Comparison of ENCODE assay signal across 8 cellular contexts in the genomic region with DNA sequence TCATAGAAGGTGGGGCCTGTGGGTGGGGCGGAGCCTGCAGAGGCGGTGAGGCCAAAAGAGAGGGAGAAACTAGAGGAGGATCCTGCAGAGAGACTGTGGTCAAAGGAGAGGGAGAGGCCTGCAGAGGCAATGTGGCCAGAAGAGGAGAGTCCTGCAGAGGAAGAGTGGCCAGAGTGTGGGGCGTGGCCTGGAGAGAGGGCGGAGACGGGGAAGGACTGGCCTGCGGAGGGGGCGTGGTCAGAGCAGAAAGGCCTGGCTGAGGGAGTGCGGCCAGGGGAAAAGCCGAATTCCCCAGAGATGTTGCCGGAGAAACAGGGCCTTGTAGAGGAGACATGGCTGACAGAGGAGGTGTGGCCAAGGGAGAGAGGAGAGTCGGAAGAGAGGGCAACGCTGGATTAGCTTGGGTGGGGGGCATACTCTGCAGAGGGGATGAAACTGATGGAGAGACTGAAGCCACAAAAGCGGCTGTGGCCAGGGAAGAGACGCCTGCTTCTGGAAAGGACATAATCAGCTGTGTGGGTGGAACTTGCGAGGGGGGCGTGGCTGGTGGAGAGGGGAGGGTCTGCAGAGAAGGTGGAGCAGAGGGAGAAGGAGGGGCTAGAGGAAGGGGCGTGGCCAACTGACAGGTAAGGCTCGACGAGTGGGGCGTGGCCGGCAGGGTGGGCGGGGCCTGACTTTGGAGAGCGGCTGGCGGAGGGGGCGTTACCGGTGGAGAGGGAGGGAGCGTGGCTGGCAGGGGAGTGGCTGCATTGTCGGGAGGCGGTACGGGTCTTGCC. TPM values are rescaled to one million over a fixed set of nuclear protein-coding genes. Genes with fewer than 3 reads are reported as not detected.
DNase-seq lines count a peak whose midpoint lies in the region; ATAC-seq and TF ChIP-seq lines count a peak whose summit lies in the region.

No MANE protein-coding gene starts in this region.

- no peaks in the 10 kb centered on the region for H3K9me3 ChIP-seq in ascending aorta
- H3K9me3 ChIP-seq in right cardiac atrium (ENCODE audit: control insufficient read depth, low read length), result no peaks in the 10 kb centered on the region

- H3K36me3 ChIP-seq in ascending aorta, result no peaks in the 10 kb centered on the region

- peak; percentile 97 for DNase-seq in ELF-1 (ENCODE audit: low read depth, low spot score)
- DNase-seq in NCI-H1048 (lab: John Stamatoyannopoulos, UW), result peak; percentile 90
- DNase-seq in T-helper 9 cell, result peak; percentile 83
- peak; percentile 36 to 80 for DNase-seq in ascending aorta (ENCODE audit: low spot score in 2 of 2)
- DNase-seq in right cardiac atrium, result peak; percentile 88 to 95 (median 92)
- peak; percentile 59 for DNase-seq in retinal pigment epithelial cell (ENCODE audit: low read depth)

- H3K4me1 ChIP-seq in ascending aorta (peaks cover 15 to 19% of the 10 kb centered on the region in 2 donors), right cardiac atrium (ENCODE audit: control insufficient read depth, insufficient read depth, low read length) (peaks cover 3% of the 10 kb centered on the region)

- H3K4me3 ChIP-seq in ascending aorta (peak overlapping the region in 1 of 2 donors; percentile 47), right cardiac atrium (ENCODE audit: low read length) (no peak overlapping the region), retinal pigment epithelial cell (ENCODE audit: low read length) (peak overlapping the region; percentile 19)

- intact Hi-C loops in ascending aorta (cut with DNase I) (no loop called here), right cardiac atrium (cut with DNase I) (no loop called here)

- no peak overlapping the region for H3K27ac ChIP-seq in ascending aorta
- no peak overlapping the region for H3K27ac ChIP-seq in right cardiac atrium (ENCODE audit: low read length)

- 5% methylated on average over 30 of the region's 30 CpGs for WGBS in right cardiac atrium

- ATAC-seq in right cardiac atrium (peak; percentile 63 to 66), HG03097 (IDR thresholded peaks at IDR 0.05; ENCODE audit: low FRiP score, unreplicated experiment) (no peak), HG02938 (IDR thresholded peaks at IDR 0.05; ENCODE audit: unreplicated experiment) (no peak)

- TF ChIP-seq CTCF in ascending aorta (IDR thresholded peaks at IDR 0.05) (no peak), retinal pigment epithelial cell (conservative IDR thresholded peaks at IDR 0.05; ENCODE audit: low read depth, low read length) (no peak)

- H3K27me3 ChIP-seq in ascending aorta (peaks cover 20% of the 10 kb centered on the region), right cardiac atrium (ENCODE audit: control insufficient read depth, insufficient read depth) (no peaks in the 10 kb centered on the region)

RNA-seq across cellular contexts. Expression of a gene that starts 2.5 kb away (rescaled TPM):
- not detected for total RNA-seq in ascending aorta
- under 1 TPM in 2 of 4 donors, not detected in 2; 0.29 to 0.34 TPM for total RNA-seq in right cardiac atrium
- 0.11 TPM for polyA plus RNA-seq in right cardiac atrium

RNA-seq across cellular contexts. Expression of a gene that starts 16.6 kb away (rescaled TPM):
- total RNA-seq in ascending aorta, result not detected
- total RNA-seq in right cardiac atrium, result 1 to 10 TPM in 2 of 4 donors, under 1 TPM in 2; 0.93 to 1.2 (median 0.97) TPM
- 0.36 TPM for polyA plus RNA-seq in right cardiac atrium

RNA-seq across cellular contexts. Expression of a gene that starts 32.0 kb away (rescaled TPM):
- total RNA-seq in ascending aorta, result 37.3 TPM
- 10 to 100 TPM; 23.2 to 32.6 (median 28.5) TPM for total RNA-seq in right cardiac atrium
- polyA plus RNA-seq in right cardiac atrium, result 26.9 TPM

RNA-seq across cellular contexts. Expression of a gene that starts 41.7 kb away (rescaled TPM):
- total RNA-seq in ascending aorta (27.7 TPM), right cardiac atrium (10 to 100 TPM; 17.7 to 20.5 (median 18.6) TPM)
- 22.2 TPM for polyA plus RNA-seq in right cardiac atrium

RNA-seq across cellular contexts. Expression of a gene that starts 42.9 kb away (rescaled TPM):
- total RNA-seq in ascending aorta (7.1 TPM), right cardiac atrium (10 to 100 TPM in 3 of 4 donors, 1 to 10 TPM in 1; 8.0 to 17.6 (median 14.5) TPM)
- 2.4 TPM for polyA plus RNA-seq in right cardiac atrium

Comparison
In these comparisons a context has a peak if more than half of its experiments do, and no peak if none do; other contexts are left out.
1. ATAC-seq: peak in right cardiac atrium (2 of 2); none in HG03097 (single experiment) and HG02938 (single experiment).
2. Peak in every context shown above with its lines, with median percentiles within 50 percentile points of each other: DNase-seq.